ENCODE assay signal across 17 cellular contexts in genomic region chr2:118940486-118941120, GRCh38. TPM values are rescaled to one million over a fixed set of nuclear protein-coding genes. Genes with fewer than 3 reads are reported as not detected.
A peak's percentile ranks its signal among the peaks of the same experiment; 100 is the strongest.
DNase-seq lines count a peak whose midpoint lies in the region; ATAC-seq and TF ChIP-seq lines count a peak whose summit lies in the region.
"Had no signal": no experiment of that assay in that cellular context is flagged by ENCODE, and none has a peak within 500 bp of the region (broad histone marks: within the 10 kb centered on the region; RNA-seq: fewer than 3 reads in every experiment).

No MANE protein-coding gene starts in this region.

- H3K27ac ChIP-seq in BLaER1 treated with 17β-estradiol and CSF1 and Interleukin-3, amounts not matched to agents 10 nM and 100 nM, result peak overlapping the region; percentile 35 to 90 (median 75); a peak in 21 of 22 replicates
- H3K27ac ChIP-seq in gastroesophageal sphincter, result no peak overlapping the region
- H3K27ac ChIP-seq in neutrophil, result peak overlapping the region; percentile 21
- no peak overlapping the region for H3K27ac ChIP-seq in effector memory CD4-positive, alpha-beta T cell (ENCODE audit: insufficient read depth, low read length, poor library complexity, severe bottlenecking)
- H3K27ac ChIP-seq: ascending aorta, epithelial cell of prostate, KMS-11 had no signal

- H4K20me1 ChIP-seq in BLaER1 treated with 17β-estradiol and CSF1 and Interleukin-3, amounts not matched to agents 10 nM and 100 nM, result no peaks in the 10 kb centered on the region

- peaks cover 14 to 100% (median 53%) of the 10 kb centered on the region in 10 experiments for H3K4me1 ChIP-seq in BLaER1 treated with 17β-estradiol and CSF1 and Interleukin-3, amounts not matched to agents 10 nM and 100 nM
- H3K4me1 ChIP-seq in gastroesophageal sphincter (no peaks in the 10 kb centered on the region), neutrophil (ENCODE audit: control insufficient read depth in 1 of 2, insufficient read depth in 1 of 2, low read depth in 1 of 2, low read length in 1 of 2) (peaks cover 22 to 27% of the 10 kb centered on the region in 2 experiments)
- H3K4me1 ChIP-seq in effector memory CD4-positive, alpha-beta T cell (ENCODE audit: control insufficient read depth, insufficient read depth, low read length, poor library complexity, severe bottlenecking), result no peaks in the 10 kb centered on the region
- H3K4me1 ChIP-seq: ascending aorta had no signal

- H3K4me2 ChIP-seq in BLaER1 treated with 17β-estradiol and CSF1 and Interleukin-3, amounts not matched to agents 10 nM and 100 nM, result peak overlapping the region; percentile 70 to 98 (median 87)
- H3K4me2 ChIP-seq: KMS-11 had no signal

- peaks cover 0 to 8% (median 0%) of the 10 kb centered on the region in 11 experiments; a peak in 2 of 22 replicates for H3K36me3 ChIP-seq in BLaER1 treated with 17β-estradiol and CSF1 and Interleukin-3, amounts not matched to agents 10 nM and 100 nM
- H3K36me3 ChIP-seq in gastroesophageal sphincter, result no peaks in the 10 kb centered on the region
- H3K36me3 ChIP-seq in neutrophil, result no peaks in the 10 kb centered on the region
- no peaks in the 10 kb centered on the region for H3K36me3 ChIP-seq in effector memory CD4-positive, alpha-beta T cell (ENCODE audit: control insufficient read depth, insufficient read depth, low read length)
- H3K36me3 ChIP-seq: ascending aorta had no signal

- in situ Hi-C loops in GM13977 (cut with MboI; ENCODE audit: low pct_unique_long_range_greater_than_20kb, low sequenced_read_pairs, unreplicated experiment), result no loop called here

- peak; percentile 23 for ATAC-seq in gastroesophageal sphincter

- peak overlapping the region in 7 of 10 experiments; percentile 10 to 40 (median 24); a peak in 7 of 20 replicates for H3K4me3 ChIP-seq in BLaER1 treated with 17β-estradiol and CSF1 and Interleukin-3, amounts not matched to agents 10 nM and 100 nM
- no peak overlapping the region for H3K4me3 ChIP-seq in gastroesophageal sphincter
- H3K4me3 ChIP-seq in neutrophil (ENCODE audit: low read depth in 1 of 2, low read length in 1 of 2), result peak overlapping the region in 1 of 2 experiments; percentile 23
- no peak overlapping the region for H3K4me3 ChIP-seq in effector memory CD4-positive, alpha-beta T cell (ENCODE audit: insufficient read depth, low read depth, low read length, poor library complexity, severe bottlenecking)
- H3K4me3 ChIP-seq: ascending aorta had no signal

- TF ChIP-seq POLR2A in gastroesophageal sphincter (IDR thresholded peaks at IDR 0.05), result no peak

- no peaks in the 10 kb centered on the region; a peak in 1 of 22 replicates for H3K9me3 ChIP-seq in BLaER1 treated with 17β-estradiol and CSF1 and Interleukin-3, amounts not matched to agents 10 nM and 100 nM (replicated peaks in 1 of 11)
- H3K9me3 ChIP-seq in gastroesophageal sphincter, result no peaks in the 10 kb centered on the region
- H3K9me3 ChIP-seq in neutrophil, result no peaks in the 10 kb centered on the region
- H3K9me3 ChIP-seq in effector memory CD4-positive, alpha-beta T cell (ENCODE audit: control insufficient read depth, low read length), result no peaks in the 10 kb centered on the region
- H3K9me3 ChIP-seq: ascending aorta had no signal

- WGBS in gastroesophageal sphincter (ENCODE audit: low coverage in 1 of 2), 2 donors, result 60 to 68% methylated on average over 1 to 7 of the region's 9 CpGs

- TF ChIP-seq CTCF in gastroesophageal sphincter (IDR thresholded peaks at IDR 0.05) (no peak), neutrophil (IDR thresholded peaks at IDR 0.05) (no peak), GM13977 (IDR thresholded peaks at IDR 0.05; ENCODE audit: extremely low read depth, insufficient read depth, missing control alignments) (no peak)

- DNase-seq in MV-4-11 (lab: John Stamatoyannopoulos, UW) (peak; percentile 96), NCI-H1417 (lab: John Stamatoyannopoulos, UW) (no peak), GM13977 (ENCODE audit: low spot score) (no peak), NCI-H524 (lab: John Stamatoyannopoulos, UW) (no peak)
- no peak for DNase-seq in effector memory CD4-positive, alpha-beta T cell
- DNase-seq: activated CD8-positive, alpha-beta memory T cell treated with anti-CD3 and anti-CD28 coated beads for 24 hours; activated effector memory CD4-positive, alpha-beta T cell treated with Interleukin-2 at 50 U/mL for 16 hours; NCI-H446; occipital lobe; stimulated activated naive CD4-positive, alpha-beta T cell treated with Interleukin-2 at 50 U/mL for 16 hours had no signal

- peak overlapping the region in 8 of 11 experiments; percentile 13 to 79 (median 62); a peak in 15 of 22 replicates for H3K9ac ChIP-seq in BLaER1 treated with 17β-estradiol and CSF1 and Interleukin-3, amounts not matched to agents 10 nM and 100 nM
- H3K9ac ChIP-seq: KMS-11 had no signal

- TF ChIP-seq EP300 in gastroesophageal sphincter (IDR thresholded peaks at IDR 0.05), result no peak

- H3K27me3 ChIP-seq in BLaER1 treated with 17β-estradiol and CSF1 and Interleukin-3, amounts not matched to agents 10 nM and 100 nM, result no peaks in the 10 kb centered on the region
- peaks cover 8% of the 10 kb centered on the region for H3K27me3 ChIP-seq in gastroesophageal sphincter
- no peaks in the 10 kb centered on the region for H3K27me3 ChIP-seq in neutrophil
- H3K27me3 ChIP-seq in effector memory CD4-positive, alpha-beta T cell (replicated peaks; ENCODE audit: control insufficient read depth, insufficient read depth, low read length, poor library complexity, severe bottlenecking), result no peaks in the 10 kb centered on the region
- H3K27me3 ChIP-seq: ascending aorta had no signal

RNA-seq across cellular contexts. Expression of gene MARCO, which starts 1.4 kb away (rescaled TPM):
- total RNA-seq in gastroesophageal sphincter, result 10 to 100 TPM in 2 of 4 donors, 1 to 10 TPM in 2; 1.9 to 56.1 (median 24.0) TPM
- total RNA-seq: glomerular endothelial cell had no signal

Comparison
In these comparisons a context has a peak if more than half of its experiments do, and no peak if none do; other contexts are left out.
1. H3K27ac ChIP-seq: peak in BLaER1 treated with 17β-estradiol and CSF1 and Interleukin-3, amounts not matched to agents 10 nM and 100 nM (11 of 11) and neutrophil (single experiment); none in gastroesophageal sphincter (0 of 4) and effector memory CD4-positive, alpha-beta T cell (single experiment).
2. H3K4me3 ChIP-seq: peak in BLaER1 treated with 17β-estradiol and CSF1 and Interleukin-3, amounts not matched to agents 10 nM and 100 nM (7 of 10); none in gastroesophageal sphincter (0 of 2) and effector memory CD4-positive, alpha-beta T cell (single experiment).